ENCODE assay signal across 7 cellular contexts in genomic region chr11:130002352-130002845, GRCh38. TPM values are rescaled to one million over a fixed set of nuclear protein-coding genes. Genes with fewer than 3 reads are reported as not detected.
DNase-seq lines count a peak whose midpoint lies in the region; ATAC-seq and TF ChIP-seq lines count a peak whose summit lies in the region.

PRDM10 (minus strand) TSS chr11:130002835; CDS start chr11:129960964, 41,871 bp downstream.

- H3K36me3 Mint-ChIP-seq in brain, result peaks cover 15% of the 10 kb centered on the region

- H3K9me3 ChIP-seq in iPS-15b (ENCODE audit: control insufficient read depth, insufficient read depth, low read length), result no peaks in the 10 kb centered on the region

- peak within 1 kb of the TSS; percentile 100 for H3K27ac Mint-ChIP-seq in brain

- peak within 1 kb of the TSS; percentile 95 to 100 (median 97) for H3K4me3 Mint-ChIP-seq in brain

- peak within 1 kb of the TSS; percentile 94 to 100 (median 100) for H3K27ac ChIP-seq in skin epidermis

- peaks cover 4% of the 10 kb centered on the region for H3K4me1 ChIP-seq in iPS-15b (ENCODE audit: control insufficient read depth, insufficient read depth, low read length)

- ATAC-seq in GM18517 (IDR thresholded peaks at IDR 0.05; ENCODE audit: unreplicated experiment) (peak; percentile 32), HG02938 (IDR thresholded peaks at IDR 0.05; ENCODE audit: unreplicated experiment) (peak; percentile 43)

- H3K9ac ChIP-seq in iPS-15b (ENCODE audit: low read depth, low read length), result peak within 1 kb of the TSS; percentile 99

- peaks cover 39% of the 10 kb centered on the region for H3K4me1 Mint-ChIP-seq in brain

- DNase-seq in NCI-H2029 (lab: John Stamatoyannopoulos, UW), result peak; percentile 85
- peak; percentile 92 for DNase-seq in UCSD-AML1 (lab: John Stamatoyannopoulos, UW; ENCODE audit: unreplicated experiment)

- no peaks in the 10 kb centered on the region for H3K36me3 ChIP-seq in iPS-15b (ENCODE audit: control insufficient read depth, insufficient read depth, low read length)

- H3K9me3 Mint-ChIP-seq in brain, result peaks cover 0 to 8% (median under 1%) of the 10 kb centered on the region in 5 experiments

- H3K27me3 Mint-ChIP-seq in brain, result peaks cover 5% of the 10 kb centered on the region

- no peaks in the 10 kb centered on the region for H3K27me3 ChIP-seq in iPS-15b (ENCODE audit: control insufficient read depth, insufficient read depth, low read length)

- peak within 1 kb of the TSS; percentile 81 for H3K4me3 ChIP-seq in iPS-15b (ENCODE audit: low read depth, low read length)
- peak within 1 kb of the TSS; percentile 62 to 96 (median 81) for H3K4me3 ChIP-seq in skin epidermis

- no peak for TF ChIP-seq CTCF in brain (conservative IDR thresholded peaks at IDR 0.05)

RNA-seq across cellular contexts. Expression of gene PRDM10, which starts in this region (rescaled TPM):
- polyA plus RNA-seq in brain (ENCODE audit: insufficient read depth, low read depth, low replicate concordance), result 6.6 TPM

Comparison
In these comparisons a context has a peak if more than half of its experiments do, and no peak if none do; other contexts are left out.
1. Peak in every context shown above with its lines: DNase-seq, ATAC-seq, H3K4me3 ChIP-seq and H3K27ac ChIP-seq.